Comparison of ENCODE assay signal across 1 cellular context in the genomic region with DNA sequence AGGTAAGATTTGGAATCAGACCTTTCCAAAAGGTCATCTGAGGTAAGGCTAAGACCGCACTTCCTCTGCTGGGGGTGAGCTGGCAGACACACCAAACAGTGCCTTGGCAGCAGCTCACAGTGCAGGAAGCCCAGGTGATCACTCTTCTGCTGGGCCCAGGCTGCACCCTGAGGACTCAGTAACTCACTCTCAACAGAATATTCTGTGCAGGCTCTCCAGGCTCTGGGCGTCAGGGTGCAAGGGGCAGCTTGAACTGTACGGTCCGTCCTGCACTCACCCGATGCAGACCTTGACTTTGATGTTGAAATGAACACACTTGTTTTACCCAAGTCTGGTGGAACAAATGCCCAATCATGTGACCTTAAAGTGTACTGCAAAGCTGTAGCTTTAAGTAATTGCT.
TF ChIP-seq lines count a peak whose summit lies in the region.

No MANE protein-coding gene starts in this region.

TF ChIP-seq in HepG2, 621 proteins besides CTCF, POLR2A, EP300 and RAD21 (continues in another document):
- TF ChIP-seq MIER3 (CRISPR knock-in tag; IDR thresholded peaks at IDR 0.05; ENCODE audit: borderline replicate concordance): 0 out of 2 replicates have a peak, but pooled peaks have one; percentile 27
- peak; percentile 75 for TF ChIP-seq PITX1 (CRISPR knock-in tag; IDR thresholded peaks at IDR 0.05)
- 0 out of 2 replicates have a peak, but pooled peaks have one; percentile 21 for TF ChIP-seq ARID3A (IDR thresholded peaks at IDR 0.05; ENCODE audit: low read depth, low read length)
- TF ChIP-seq FOXK1 (CRISPR knock-in tag; IDR thresholded peaks at IDR 0.05; ENCODE audit: borderline replicate concordance, low read depth): peak; percentile 44; the same call in 1 of the 2 replicates
- peak; percentile 65; the same call in 1 of the 2 replicates for TF ChIP-seq ZNF292 (CRISPR knock-in tag; IDR thresholded peaks at IDR 0.05; ENCODE audit: borderline replicate concordance, low read depth)
- TF ChIP-seq, protein P1, sequence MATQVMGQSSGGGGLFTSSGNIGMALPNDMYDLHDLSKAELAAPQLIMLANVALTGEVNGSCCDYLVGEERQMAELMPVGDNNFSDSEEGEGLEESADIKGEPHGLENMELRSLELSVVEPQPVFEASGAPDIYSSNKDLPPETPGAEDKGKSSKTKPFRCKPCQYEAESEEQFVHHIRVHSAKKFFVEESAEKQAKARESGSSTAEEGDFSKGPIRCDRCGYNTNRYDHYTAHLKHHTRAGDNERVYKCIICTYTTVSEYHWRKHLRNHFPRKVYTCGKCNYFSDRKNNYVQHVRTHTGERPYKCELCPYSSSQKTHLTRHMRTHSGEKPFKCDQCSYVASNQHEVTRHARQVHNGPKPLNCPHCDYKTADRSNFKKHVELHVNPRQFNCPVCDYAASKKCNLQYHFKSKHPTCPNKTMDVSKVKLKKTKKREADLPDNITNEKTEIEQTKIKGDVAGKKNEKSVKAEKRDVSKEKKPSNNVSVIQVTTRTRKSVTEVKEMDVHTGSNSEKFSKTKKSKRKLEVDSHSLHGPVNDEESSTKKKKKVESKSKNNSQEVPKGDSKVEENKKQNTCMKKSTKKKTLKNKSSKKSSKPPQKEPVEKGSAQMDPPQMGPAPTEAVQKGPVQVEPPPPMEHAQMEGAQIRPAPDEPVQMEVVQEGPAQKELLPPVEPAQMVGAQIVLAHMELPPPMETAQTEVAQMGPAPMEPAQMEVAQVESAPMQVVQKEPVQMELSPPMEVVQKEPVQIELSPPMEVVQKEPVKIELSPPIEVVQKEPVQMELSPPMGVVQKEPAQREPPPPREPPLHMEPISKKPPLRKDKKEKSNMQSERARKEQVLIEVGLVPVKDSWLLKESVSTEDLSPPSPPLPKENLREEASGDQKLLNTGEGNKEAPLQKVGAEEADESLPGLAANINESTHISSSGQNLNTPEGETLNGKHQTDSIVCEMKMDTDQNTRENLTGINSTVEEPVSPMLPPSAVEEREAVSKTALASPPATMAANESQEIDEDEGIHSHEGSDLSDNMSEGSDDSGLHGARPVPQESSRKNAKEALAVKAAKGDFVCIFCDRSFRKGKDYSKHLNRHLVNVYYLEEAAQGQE (IDR thresholded peaks at IDR 0.05; ENCODE audit: borderline replicate concordance in 1 of 2, low read depth in 1 of 2, low read length in 2 of 2): peak in 1 of 2 experiments; percentile 17; a peak in 1 of 4 replicates
- TF ChIP-seq ZNF552 (CRISPR knock-in tag; IDR thresholded peaks at IDR 0.05; ENCODE audit: borderline replicate concordance): no peak
- TF ChIP-seq SPEN (CRISPR knock-in tag; IDR thresholded peaks at IDR 0.05; ENCODE audit: low read depth): 0 out of 2 replicates have a peak, but pooled peaks have one; percentile 50
- peak; percentile 60; the same call in 1 of the 2 replicates for TF ChIP-seq ZNF556 (CRISPR knock-in tag; IDR thresholded peaks at IDR 0.05; ENCODE audit: borderline replicate concordance)
- peak; percentile 87 for TF ChIP-seq RARA (CRISPR knock-in tag; IDR thresholded peaks at IDR 0.05)
- 0 out of 2 replicates have a peak, but pooled peaks have one; percentile 38 for TF ChIP-seq KLF12 (CRISPR knock-in tag; IDR thresholded peaks at IDR 0.05; ENCODE audit: borderline replicate concordance)
- TF ChIP-seq POLR2G (IDR thresholded peaks at IDR 0.05; ENCODE audit: low read depth, low read length): 0 out of 2 replicates have a peak, but pooled peaks have one; percentile 25
- TF ChIP-seq, protein P2, sequence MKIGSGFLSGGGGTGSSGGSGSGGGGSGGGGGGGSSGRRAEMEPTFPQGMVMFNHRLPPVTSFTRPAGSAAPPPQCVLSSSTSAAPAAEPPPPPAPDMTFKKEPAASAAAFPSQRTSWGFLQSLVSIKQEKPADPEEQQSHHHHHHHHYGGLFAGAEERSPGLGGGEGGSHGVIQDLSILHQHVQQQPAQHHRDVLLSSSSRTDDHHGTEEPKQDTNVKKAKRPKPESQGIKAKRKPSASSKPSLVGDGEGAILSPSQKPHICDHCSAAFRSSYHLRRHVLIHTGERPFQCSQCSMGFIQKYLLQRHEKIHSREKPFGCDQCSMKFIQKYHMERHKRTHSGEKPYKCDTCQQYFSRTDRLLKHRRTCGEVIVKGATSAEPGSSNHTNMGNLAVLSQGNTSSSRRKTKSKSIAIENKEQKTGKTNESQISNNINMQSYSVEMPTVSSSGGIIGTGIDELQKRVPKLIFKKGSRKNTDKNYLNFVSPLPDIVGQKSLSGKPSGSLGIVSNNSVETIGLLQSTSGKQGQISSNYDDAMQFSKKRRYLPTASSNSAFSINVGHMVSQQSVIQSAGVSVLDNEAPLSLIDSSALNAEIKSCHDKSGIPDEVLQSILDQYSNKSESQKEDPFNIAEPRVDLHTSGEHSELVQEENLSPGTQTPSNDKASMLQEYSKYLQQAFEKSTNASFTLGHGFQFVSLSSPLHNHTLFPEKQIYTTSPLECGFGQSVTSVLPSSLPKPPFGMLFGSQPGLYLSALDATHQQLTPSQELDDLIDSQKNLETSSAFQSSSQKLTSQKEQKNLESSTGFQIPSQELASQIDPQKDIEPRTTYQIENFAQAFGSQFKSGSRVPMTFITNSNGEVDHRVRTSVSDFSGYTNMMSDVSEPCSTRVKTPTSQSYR (CRISPR knock-in tag; IDR thresholded peaks at IDR 0.05; ENCODE audit: borderline replicate concordance): no peak
- peak; percentile 44; the same call in 1 of the 2 replicates for TF ChIP-seq ZFX (CRISPR knock-in tag; IDR thresholded peaks at IDR 0.05; ENCODE audit: low read depth)
- peak; percentile 41 for TF ChIP-seq TEAD3 (CRISPR knock-in tag; optimal IDR thresholded peaks at IDR 0.05; ENCODE audit: borderline replicate concordance)
- TF ChIP-seq MTA1 (CRISPR knock-in tag; IDR thresholded peaks at IDR 0.05; ENCODE audit: borderline replicate concordance): peak; percentile 53; the same call in 1 of the 2 replicates
- no peak for TF ChIP-seq ZNF614 (CRISPR knock-in tag; IDR thresholded peaks at IDR 0.05; ENCODE audit: borderline replicate concordance)
- TF ChIP-seq JUND (CRISPR knock-in tag; IDR thresholded peaks at IDR 0.05): no peak
- peak; percentile 92 for TF ChIP-seq NCOR1 (IDR thresholded peaks at IDR 0.05; ENCODE audit: borderline replicate concordance, low read length)
- TF ChIP-seq MED1 (CRISPR knock-in tag; IDR thresholded peaks at IDR 0.05): peak; percentile 71
- TF ChIP-seq NR2F6 (IDR thresholded peaks at IDR 0.05): peak; percentile 50; the same call in 1 of the 2 replicates
- peak; percentile 70 for TF ChIP-seq NR2F6 (CRISPR knock-in tag; IDR thresholded peaks at IDR 0.05)
- TF ChIP-seq RXRB (CRISPR knock-in tag; IDR thresholded peaks at IDR 0.05; ENCODE audit: borderline replicate concordance): peak; percentile 84
- no peak for TF ChIP-seq ZZZ3 (CRISPR knock-in tag; IDR thresholded peaks at IDR 0.05; ENCODE audit: borderline replicate concordance)
- TF ChIP-seq, protein P3, sequence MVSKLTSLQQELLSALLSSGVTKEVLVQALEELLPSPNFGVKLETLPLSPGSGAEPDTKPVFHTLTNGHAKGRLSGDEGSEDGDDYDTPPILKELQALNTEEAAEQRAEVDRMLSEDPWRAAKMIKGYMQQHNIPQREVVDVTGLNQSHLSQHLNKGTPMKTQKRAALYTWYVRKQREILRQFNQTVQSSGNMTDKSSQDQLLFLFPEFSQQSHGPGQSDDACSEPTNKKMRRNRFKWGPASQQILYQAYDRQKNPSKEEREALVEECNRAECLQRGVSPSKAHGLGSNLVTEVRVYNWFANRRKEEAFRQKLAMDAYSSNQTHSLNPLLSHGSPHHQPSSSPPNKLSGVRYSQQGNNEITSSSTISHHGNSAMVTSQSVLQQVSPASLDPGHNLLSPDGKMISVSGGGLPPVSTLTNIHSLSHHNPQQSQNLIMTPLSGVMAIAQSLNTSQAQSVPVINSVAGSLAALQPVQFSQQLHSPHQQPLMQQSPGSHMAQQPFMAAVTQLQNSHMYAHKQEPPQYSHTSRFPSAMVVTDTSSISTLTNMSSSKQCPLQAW (CRISPR knock-in tag; IDR thresholded peaks at IDR 0.05): peak; percentile 76
- 0 out of 2 replicates have a peak, but pooled peaks have one; percentile 25 for TF ChIP-seq ZNF160 (CRISPR knock-in tag; IDR thresholded peaks at IDR 0.05)
- TF ChIP-seq SAP130 (CRISPR knock-in tag; IDR thresholded peaks at IDR 0.05; ENCODE audit: low read depth): peak; percentile 60
- TF ChIP-seq, protein P4, sequence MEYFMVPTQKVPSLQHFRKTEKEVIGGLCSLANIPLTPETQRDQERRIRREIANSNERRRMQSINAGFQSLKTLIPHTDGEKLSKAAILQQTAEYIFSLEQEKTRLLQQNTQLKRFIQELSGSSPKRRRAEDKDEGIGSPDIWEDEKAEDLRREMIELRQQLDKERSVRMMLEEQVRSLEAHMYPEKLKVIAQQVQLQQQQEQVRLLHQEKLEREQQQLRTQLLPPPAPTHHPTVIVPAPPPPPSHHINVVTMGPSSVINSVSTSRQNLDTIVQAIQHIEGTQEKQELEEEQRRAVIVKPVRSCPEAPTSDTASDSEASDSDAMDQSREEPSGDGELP (IDR thresholded peaks at IDR 0.05; ENCODE audit: borderline replicate concordance, low read depth): 0 out of 2 replicates have a peak, but pooled peaks have one; percentile 47
- TF ChIP-seq SALL2 (CRISPR knock-in tag; IDR thresholded peaks at IDR 0.05): no peak
- no peak for TF ChIP-seq ZXDC (CRISPR knock-in tag; IDR thresholded peaks at IDR 0.05)
- peak; percentile 55; the same call in 1 of the 2 replicates for TF ChIP-seq FOXP4 (CRISPR knock-in tag; IDR thresholded peaks at IDR 0.05)
- peak; percentile 60 for TF ChIP-seq ZNF687 (CRISPR knock-in tag; IDR thresholded peaks at IDR 0.05)
- peak; percentile 49; the same call in 1 of the 2 replicates for TF ChIP-seq HNF4G (IDR thresholded peaks at IDR 0.05; ENCODE audit: borderline replicate concordance, low read depth, low read length)
- no peak for TF ChIP-seq HNF4G (CRISPR knock-in tag; IDR thresholded peaks at IDR 0.05; ENCODE audit: borderline replicate concordance, low read depth)
